ENCODE assay signal across 8 cellular contexts in genomic region chr14:73246387-73247150, GRCh38. TPM values are rescaled to one million over a fixed set of nuclear protein-coding genes. Genes with fewer than 3 reads are reported as not detected.
A peak's percentile ranks its signal among the peaks of the same experiment; 100 is the strongest.
DNase-seq lines count a peak whose midpoint lies in the region; ATAC-seq and TF ChIP-seq lines count a peak whose summit lies in the region.

No MANE protein-coding gene starts in this region.

- peak overlapping the region; percentile 37 for H2AK5ac ChIP-seq in mesenchymal stem cell (ENCODE audit: low read length, severe bottlenecking)

- H3K9me3 Mint-ChIP-seq in stimulated activated naive CD8-positive, alpha-beta T cell treated with anti-CD3 and anti-CD28 coated beads, Interleukin-15, Interleukin-2, amounts not matched to agents 100 ng/mL and 50 ng/mL, for 24 hours: no peaks in the 10 kb centered on the region

- peak overlapping the region; percentile 77 for H3K4me3 Mint-ChIP-seq in stimulated activated naive CD8-positive, alpha-beta T cell treated with anti-CD3 and anti-CD28 coated beads, Interleukin-15, Interleukin-2, amounts not matched to agents 100 ng/mL and 50 ng/mL, for 24 hours

- no peaks in the 10 kb centered on the region for H3K9me3 ChIP-seq in mesenchymal stem cell (ENCODE audit: control insufficient read depth, low read length)

- H2BK5ac ChIP-seq in mesenchymal stem cell (ENCODE audit: low read depth, low read length, poor library complexity, severe bottlenecking): no peak overlapping the region

- no peak overlapping the region for H3K27ac Mint-ChIP-seq in stimulated activated naive CD8-positive, alpha-beta T cell treated with anti-CD3 and anti-CD28 coated beads, Interleukin-15, Interleukin-2, amounts not matched to agents 100 ng/mL and 50 ng/mL, for 24 hours

- H3K14ac ChIP-seq in mesenchymal stem cell (ENCODE audit: low read length in 2 of 2): no peak overlapping the region

- no peak for TF ChIP-seq CTCF in astrocyte of the spinal cord (IDR thresholded peaks at IDR 0.05; ENCODE audit: low read depth, low read length)

- H2BK120ac ChIP-seq in mesenchymal stem cell (ENCODE audit: low read depth, low read length): no peak overlapping the region

- peak overlapping the region; percentile 85 for H3K9ac ChIP-seq in mesenchymal stem cell (ENCODE audit: low read length)

- in situ Hi-C loops in astrocyte of the spinal cord (cut with HindIII; ENCODE audit: low sequenced_read_pairs): no loop called here

- H3K23ac ChIP-seq in mesenchymal stem cell (ENCODE audit: low read length in 2 of 2): no peak overlapping the region

- H2BK15ac ChIP-seq in mesenchymal stem cell (ENCODE audit: low read depth, poor library complexity, severe bottlenecking): no peak overlapping the region

- no peak overlapping the region for H4K91ac ChIP-seq in mesenchymal stem cell (ENCODE audit: low read length)

- H3K36me3 ChIP-seq in mesenchymal stem cell (ENCODE audit: control insufficient read depth in 1 of 2, insufficient read depth in 2 of 2, low read depth in 1 of 2, low read length in 2 of 2): peaks cover 0 to 39% of the 10 kb centered on the region in 2 experiments

- peaks cover 0 to 2% of the 10 kb centered on the region in 2 experiments for H3K27me3 ChIP-seq in mesenchymal stem cell (ENCODE audit: control insufficient read depth in 1 of 2, insufficient read depth in 1 of 2, low read length in 2 of 2)

- H3K4me1 Mint-ChIP-seq in stimulated activated naive CD8-positive, alpha-beta T cell treated with anti-CD3 and anti-CD28 coated beads, Interleukin-15, Interleukin-2, amounts not matched to agents 100 ng/mL and 50 ng/mL, for 24 hours (ENCODE audit: low read depth): peaks cover 38% of the 10 kb centered on the region

- H3K18ac ChIP-seq in mesenchymal stem cell (ENCODE audit: low read depth in 1 of 2, low read length in 2 of 2): no peak overlapping the region

- no peak overlapping the region for H3K4ac ChIP-seq in mesenchymal stem cell (ENCODE audit: low read depth in 1 of 2, low read length in 2 of 2)

- DNase-seq in stimulated activated naive CD8-positive, alpha-beta T cell treated with anti-CD3 and anti-CD28 coated beads, Interleukin-15, Interleukin-2, amounts not matched to agents 100 U/mL and 50 U/mL, for 24 hours: no peak
- no peak for DNase-seq in astrocyte of the spinal cord (ENCODE audit: low read depth, low spot score)
- no peak for DNase-seq in mesenchymal stem cell
- no peak for DNase-seq in NCI-H187 (lab: John Stamatoyannopoulos, UW)
- DNase-seq in stimulated activated naive CD4-positive, alpha-beta T cell (lab: John Stamatoyannopoulos, UW): no peak
- DNase-seq in SW480 (ENCODE audit: low spot score): no peak
- no peak for DNase-seq in hepatic stellate cell (ENCODE audit: low spot score)

- H2BK12ac ChIP-seq in mesenchymal stem cell (ENCODE audit: low read length in 2 of 2): no peak overlapping the region

- H3K27ac ChIP-seq in mesenchymal stem cell (ENCODE audit: low read length, poor library complexity, severe bottlenecking): no peak overlapping the region

- no peak overlapping the region for H3K4me2 ChIP-seq in mesenchymal stem cell (ENCODE audit: low read length, poor library complexity, severe bottlenecking)

- peaks cover 42% of the 10 kb centered on the region for H3K27me3 Mint-ChIP-seq in stimulated activated naive CD8-positive, alpha-beta T cell treated with anti-CD3 and anti-CD28 coated beads, Interleukin-15, Interleukin-2, amounts not matched to agents 100 ng/mL and 50 ng/mL, for 24 hours

- H3K4me3 ChIP-seq in astrocyte of the spinal cord (ENCODE audit: low read depth, low read length): peak overlapping the region; percentile 47
- H3K4me3 ChIP-seq in mesenchymal stem cell (ENCODE audit: insufficient read depth in 1 of 2, low read depth in 1 of 2, low read length in 2 of 2): peak overlapping the region in 1 of 2 experiments; percentile 82

- H3K36me3 Mint-ChIP-seq in stimulated activated naive CD8-positive, alpha-beta T cell treated with anti-CD3 and anti-CD28 coated beads, Interleukin-15, Interleukin-2, amounts not matched to agents 100 ng/mL and 50 ng/mL, for 24 hours (ENCODE audit: low read depth): no peaks in the 10 kb centered on the region

- 92% methylated on average over 13 of the region's 18 CpGs for WGBS in mesenchymal stem cell

- ATAC-seq in stimulated activated naive CD8-positive, alpha-beta T cell treated with anti-CD3 and anti-CD28 coated beads, Interleukin-15, Interleukin-2, amounts not matched to agents 100 U/mL and 50 U/mL, for 24 hours: no peak

- H2AFZ ChIP-seq in mesenchymal stem cell (ENCODE audit: low read depth, low read length): no peak overlapping the region

- H3K79me1 ChIP-seq in mesenchymal stem cell (replicated peaks; ENCODE audit: low read length, poor library complexity, severe bottlenecking): peaks cover 15% of the 10 kb centered on the region

- peaks cover 43% of the 10 kb centered on the region for H3K4me1 ChIP-seq in mesenchymal stem cell (ENCODE audit: control insufficient read depth, insufficient read depth, low read depth, low read length)

- H4K8ac ChIP-seq in mesenchymal stem cell (ENCODE audit: low read length): no peak overlapping the region

RNA-seq across cellular contexts. Expression of gene PAPLN, which starts 9.3 kb away (rescaled TPM):
- 1.9 TPM for polyA plus RNA-seq in mesenchymal stem cell (2013, experiment 1 of 2)
- 2.1 TPM for polyA plus RNA-seq in mesenchymal stem cell (2013, experiment 2 of 2)
